In genomic region chr11:119774180-119774763, GRCh38 we compare ENCODE assay signal across 11 cellular contexts. TPM values are rescaled to one million over a fixed set of nuclear protein-coding genes. Genes with fewer than 3 reads are reported as not detected.
DNase-seq lines count a peak whose midpoint lies in the region; TF ChIP-seq lines count a peak whose summit lies in the region.
"Had no signal": no experiment of that assay in that cellular context is flagged by ENCODE, and none has a peak within 500 bp of the region (broad histone marks: within the 10 kb centered on the region; RNA-seq: fewer than 3 reads in every experiment).

No MANE protein-coding gene starts in this region.

- H3K27me3 ChIP-seq in neural progenitor cell = peaks cover 4% of the 10 kb centered on the region
- H3K27me3 ChIP-seq in prostate gland (replicated peaks; ENCODE audit: insufficient read depth) = no peaks in the 10 kb centered on the region

- POLR2A ChIA-PET in HEK293 (lab: Yijun Ruan, JAX) = no interaction called here

- no peak overlapping the region for H3K27ac Mint-ChIP-seq in neural progenitor cell
- H3K27ac Mint-ChIP-seq: activated naive CD8-positive, alpha-beta T cell treated with anti-CD3 and anti-CD28 coated beads, Interleukin-2, amount 10 ng/mL, durations not matched to agents 7 days and 5 days had no signal

- H3K36me3 ChIP-seq in HEK293 (ENCODE audit: control insufficient read depth in 2 of 2, insufficient read depth in 1 of 2, low read length in 2 of 2) (no peaks in the 10 kb centered on the region), neural progenitor cell (no peaks in the 10 kb centered on the region), prostate gland (no peaks in the 10 kb centered on the region)
- H3K36me3 ChIP-seq: WERI-Rb-1 had no signal

- H3K4me2 ChIP-seq in neural progenitor cell = no peak overlapping the region

- H3K4me1 ChIP-seq in HEK293 (ENCODE audit: control insufficient read depth, insufficient read depth, low read length) (no peaks in the 10 kb centered on the region), neural progenitor cell (no peaks in the 10 kb centered on the region), prostate gland (replicated peaks) (no peaks in the 10 kb centered on the region)

- no peaks in the 10 kb centered on the region for H3K9me3 ChIP-seq in HEK293 (ENCODE audit: control insufficient read depth, insufficient read depth, low read depth, low read length)
- no peaks in the 10 kb centered on the region for H3K9me3 ChIP-seq in neural progenitor cell (ENCODE audit: low read depth)
- no peaks in the 10 kb centered on the region for H3K9me3 ChIP-seq in prostate gland

- TF ChIP-seq POLR2A in NB4 (IDR thresholded peaks at IDR 0.05; ENCODE audit: extremely low read depth, insufficient read length) (no peak), prostate gland (IDR thresholded peaks at IDR 0.05) (no peak)

- H4K20me1 ChIP-seq in neural progenitor cell (ENCODE audit: low read depth) = peaks cover 6% of the 10 kb centered on the region

- DNase-seq in NB4 (ENCODE audit: low read depth) = peak; percentile 49
- DNase-seq in choroid plexus epithelial cell (ENCODE audit: low read depth) = peak; percentile 50
- peak; percentile 85 for DNase-seq in neural progenitor cell (ENCODE audit: low spot score)
- no peak for DNase-seq in inferior parietal cortex (ENCODE audit: extremely low spot score)
- DNase-seq in prostate gland (ENCODE audit: low spot score) = no peak
- no peak for DNase-seq in NCI-H1694 (lab: John Stamatoyannopoulos, UW)
- DNase-seq: activated naive CD8-positive, alpha-beta T cell treated with anti-CD3 and anti-CD28 coated beads, Interleukin-2, amount 10 ng/mL, durations not matched to agents 7 days and 5 days; GF-D8; retina; WERI-Rb-1 had no signal

- H3K9me3 Mint-ChIP-seq in neural progenitor cell = no peaks in the 10 kb centered on the region
- H3K9me3 Mint-ChIP-seq: activated naive CD8-positive, alpha-beta T cell treated with anti-CD3 and anti-CD28 coated beads, Interleukin-2, amount 10 ng/mL, durations not matched to agents 7 days and 5 days had no signal

- H2AFZ ChIP-seq in neural progenitor cell (replicated peaks) = no peak overlapping the region

- H3K79me2 ChIP-seq in neural progenitor cell (ENCODE audit: low read depth) = no peaks in the 10 kb centered on the region

- no peak overlapping the region for H3K4me3 Mint-ChIP-seq in neural progenitor cell
- H3K4me3 Mint-ChIP-seq: activated naive CD8-positive, alpha-beta T cell treated with anti-CD3 and anti-CD28 coated beads, Interleukin-2, amount 10 ng/mL, durations not matched to agents 7 days and 5 days had no signal

- no peak overlapping the region for H3K4me3 ChIP-seq in HEK293 (ENCODE audit: low read depth, low read length)
- H3K4me3 ChIP-seq in NB4 (ENCODE audit: low read depth, low read length) = no peak overlapping the region
- no peak overlapping the region for H3K4me3 ChIP-seq in choroid plexus epithelial cell (ENCODE audit: low read depth, low read length)
- no peak overlapping the region for H3K4me3 ChIP-seq in neural progenitor cell
- no peak overlapping the region for H3K4me3 ChIP-seq in prostate gland

- no peaks in the 10 kb centered on the region for H3K36me3 Mint-ChIP-seq in neural progenitor cell
- H3K36me3 Mint-ChIP-seq: activated naive CD8-positive, alpha-beta T cell treated with anti-CD3 and anti-CD28 coated beads, Interleukin-2, amount 10 ng/mL, durations not matched to agents 7 days and 5 days had no signal

- peaks cover 14% of the 10 kb centered on the region for H3K27me3 Mint-ChIP-seq in neural progenitor cell (ENCODE audit: insufficient read depth, low read depth)
- H3K27me3 Mint-ChIP-seq: activated naive CD8-positive, alpha-beta T cell treated with anti-CD3 and anti-CD28 coated beads, Interleukin-2, amount 10 ng/mL, durations not matched to agents 7 days and 5 days had no signal

- H3F3A ChIP-seq in neural progenitor cell (ENCODE audit: low read depth) = no peaks in the 10 kb centered on the region

- no peak overlapping the region for H3K9ac ChIP-seq in neural progenitor cell

- 100% methylated on average over 1 of the region's 1 CpG for WGBS in prostate gland

- peaks cover 8% of the 10 kb centered on the region for H3K4me1 Mint-ChIP-seq in neural progenitor cell
- H3K4me1 Mint-ChIP-seq: activated naive CD8-positive, alpha-beta T cell treated with anti-CD3 and anti-CD28 coated beads, Interleukin-2, amount 10 ng/mL, durations not matched to agents 7 days and 5 days had no signal

- intact Hi-C loops in prostate gland (cut with DNase I) = no loop called here

- H3K27ac ChIP-seq in HEK293 (ENCODE audit: extremely low read depth, low read depth, low read length) = no peak overlapping the region
- no peak overlapping the region for H3K27ac ChIP-seq in neural progenitor cell
- no peak overlapping the region for H3K27ac ChIP-seq in prostate gland
- H3K27ac ChIP-seq: WERI-Rb-1 had no signal

- CTCF ChIA-PET in HEK293 (lab: Yijun Ruan, JAX) = no interaction called here

- TF ChIP-seq CTCF in HEK293 (tag by site-specific recombination; IDR thresholded peaks at IDR 0.05) = no peak
- no peak for TF ChIP-seq CTCF in NB4 (IDR thresholded peaks at IDR 0.05; ENCODE audit: low read depth, low read length)
- TF ChIP-seq CTCF in choroid plexus epithelial cell (conservative IDR thresholded peaks at IDR 0.05; ENCODE audit: low read depth, low read length) = no peak
- TF ChIP-seq CTCF in neural progenitor cell (IDR thresholded peaks at IDR 0.05) = peak; percentile 27
- TF ChIP-seq CTCF in prostate gland (IDR thresholded peaks at IDR 0.05) = no peak

TF ChIP-seq in HEK293, 187 proteins besides CTCF, POLR2A, EP300 and RAD21 (continues in another document):
- no peak for TF ChIP-seq PRDM4 (tag by site-specific recombination; IDR thresholded peaks at IDR 0.05)
- TF ChIP-seq MZF1 (tag by site-specific recombination; IDR thresholded peaks at IDR 0.05; ENCODE audit: borderline replicate concordance) = no peak
- no peak for TF ChIP-seq KLF10 (tag by site-specific recombination; IDR thresholded peaks at IDR 0.05)
- no peak for TF ChIP-seq ZSCAN4 (tag by site-specific recombination; IDR thresholded peaks at IDR 0.05)
- no peak for TF ChIP-seq ZNF449 (tag by site-specific recombination; IDR thresholded peaks at IDR 0.05)
- TF ChIP-seq PATZ1 (tag by site-specific recombination; IDR thresholded peaks at IDR 0.05) = no peak

RNA-seq across cellular contexts. Expression of gene NECTIN1, which starts 45.3 kb away (rescaled TPM):
- total RNA-seq in neural progenitor cell (ENCODE audit: low replicate concordance) = 19.5 and 27.4 TPM in 2 replicates
- total RNA-seq in prostate gland = 10 to 100 TPM; 18.7 to 28.2 TPM

Comparison
In these comparisons a context has a peak if more than half of its experiments do, and no peak if none do; other contexts are left out.
1. DNase-seq: peak in NB4 (single experiment), choroid plexus epithelial cell (single experiment) and neural progenitor cell (single experiment); none in inferior parietal cortex (single experiment), prostate gland (single experiment) and NCI-H1694 (single experiment).